ENCODE assay signal across 19 cellular contexts in the genomic region with DNA sequence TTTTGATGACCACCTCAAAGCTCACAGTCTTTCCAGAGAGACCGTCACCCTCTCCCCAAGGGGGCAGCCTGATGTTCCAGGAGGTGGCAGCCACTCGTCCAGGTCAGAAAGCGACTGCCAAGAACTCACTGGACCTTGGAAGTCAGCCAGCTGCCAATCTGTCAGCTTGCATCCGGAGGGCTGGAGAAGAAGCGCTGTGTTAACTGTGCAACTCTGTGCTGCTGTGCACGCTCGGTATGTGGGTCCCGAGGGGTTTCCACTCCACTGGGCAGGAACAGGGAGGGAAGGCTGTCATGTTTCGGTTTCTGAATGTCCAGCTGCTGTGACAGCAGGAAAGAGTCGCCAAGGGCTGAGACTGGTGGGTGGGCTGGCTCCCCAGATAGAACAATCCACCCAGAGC.
A peak's percentile ranks its signal among the peaks of the same experiment; 100 is the strongest.
DNase-seq lines count a peak whose midpoint lies in the region; ATAC-seq, FAIRE-seq and TF ChIP-seq lines count a peak whose summit lies in the region.
"Had no signal": no experiment of that assay in that cellular context is flagged by ENCODE, and none has a peak within 500 bp of the region (broad histone marks: within the 10 kb centered on the region; RNA-seq: fewer than 3 reads in every experiment).

No MANE protein-coding gene starts in this region.

- POLR2A ChIA-PET in PC-3 (lab: Charles Lee; ENCODE audit: unreplicated experiment) = no interaction called here

- H3F3A ChIP-seq in PC-3 (ENCODE audit: low read length, unreplicated experiment) = no peaks in the 10 kb centered on the region

- ATAC-seq in PC-3 = peak; percentile 27; the same call in 1 of the 2 replicates
- no peak for ATAC-seq in HG03097 (IDR thresholded peaks at IDR 0.05; ENCODE audit: low FRiP score, unreplicated experiment)
- ATAC-seq in HG03139 (IDR thresholded peaks at IDR 0.05; ENCODE audit: unreplicated experiment) = no peak
- ATAC-seq: body of pancreas, natural killer cell, Panc1 had no signal

- no peak for TF ChIP-seq CTCF in PC-3 (conservative IDR thresholded peaks at IDR 0.05; ENCODE audit: low read depth, low read length)

- no TSS peak for BruUV-seq in PC-3 (replicated peaks; lab: Mats Ljungman, UMichigan)

- H3K4me3 ChIP-seq in PC-3 (ENCODE audit: low read length) = no peak overlapping the region
- H3K4me3 ChIP-seq: body of pancreas, colonic mucosa had no signal

- H3K79me2 ChIP-seq in PC-3 (ENCODE audit: low read length) = no peaks in the 10 kb centered on the region

- H3K9ac ChIP-seq in PC-3 (ENCODE audit: low read length) = no peak overlapping the region

- in situ Hi-C loops in G401 (cut with HindIII; ENCODE audit: low sequenced_read_pairs) = loop anchor here (5.0 kb wide), 1 partner anchor 75 kb away; no protein-coding TSS in a partner anchor

- no peaks in the 10 kb centered on the region for H3K9me3 ChIP-seq in PC-3 (ENCODE audit: low read length)
- H3K9me3 ChIP-seq: body of pancreas, colonic mucosa had no signal

- no peaks in the 10 kb centered on the region for H3K4me1 ChIP-seq in PC-3 (ENCODE audit: insufficient read depth, low read length)
- H3K4me1 ChIP-seq: body of pancreas, colonic mucosa had no signal

- H3K9me2 ChIP-seq in PC-3 (replicated peaks; ENCODE audit: low read length) = no peaks in the 10 kb centered on the region

- H4K20me1 ChIP-seq in PC-3 (ENCODE audit: low read length) = no peaks in the 10 kb centered on the region

- peak overlapping the region; percentile 37; the same call in 1 of the 2 replicates for H3K4me2 ChIP-seq in PC-3 (ENCODE audit: low read length)

- H3K27ac ChIP-seq in PC-3 (ENCODE audit: low read length) = no peak overlapping the region
- H3K27ac ChIP-seq: body of pancreas, colonic mucosa had no signal

- intact Hi-C loops in PC-3 (cut with micrococcal nuclease) = no loop called here

- H3K27me3 ChIP-seq in PC-3 (ENCODE audit: low read length) = 0 out of 2 replicates have a peak, but pooled peaks cover 3% of the 10 kb centered on the region
- H3K27me3 ChIP-seq: body of pancreas, colonic mucosa had no signal

- DNase-seq in G401 (ENCODE audit: low spot score) (peak; percentile 62), GM19239 (ENCODE audit: insufficient read length, low spot score) (peak; percentile 8), PC-3 (peak; percentile 23), kidney tubule cell (ENCODE audit: low spot score) (peak; percentile 71), NCI-H2029 (lab: John Stamatoyannopoulos, UW) (no peak)
- DNase-seq in stimulated activated CD4-positive, alpha-beta T cell treated with anti-CD3 and anti-CD28 coated beads, Interleukin-15, amount 100 ng/mL, for 24 hours = no peak
- DNase-seq: activated CD4-positive, alpha-beta T cell treated with anti-CD3 and anti-CD28 coated beads for 4 hours; colonic mucosa; GDM1; islet precursor cell; natural killer cell; NCI-H2081; NCI-H774; stimulated activated CD4-positive, alpha-beta T cell treated with anti-CD3 and anti-CD28 coated beads, Interleukin-2, amount 100 ng/mL, for 48 hours had no signal

- H3K36me3 ChIP-seq in PC-3 (ENCODE audit: low read depth, low read length) = no peaks in the 10 kb centered on the region
- H3K36me3 ChIP-seq: colonic mucosa had no signal

- FAIRE-seq in GM19239 (lab: Jason Lieb, UNC) = peak; percentile 79
- FAIRE-seq: endometrium had no signal

- CTCF ChIA-PET in PC-3 (lab: Charles Lee) = interaction anchor here (0.6 to 1.0 kb wide), 2 partner anchors 13 to 139 kb away, joined by 4 to 7 read pairs; no protein-coding TSS in a partner anchor

- no peak overlapping the region; the same call in 1 of the 2 replicates for H2AFZ ChIP-seq in PC-3 (ENCODE audit: low read length)

Comparison
In these comparisons a context has a peak if more than half of its experiments do, and no peak if none do; other contexts are left out.
1. DNase-seq: peak in G401 (single experiment), GM19239 (single experiment), PC-3 (single experiment) and kidney tubule cell (single experiment); none in stimulated activated CD4-positive, alpha-beta T cell treated with anti-CD3 and anti-CD28 coated beads, Interleukin-15, amount 100 ng/mL, for 24 hours (single experiment) and NCI-H2029 (single experiment).